Comparison of ENCODE assay signal across 8 cellular contexts in genomic region chr4:113394730-113395530, GRCh38.
DNase-seq lines count a peak whose midpoint lies in the region; ATAC-seq, FAIRE-seq and TF ChIP-seq lines count a peak whose summit lies in the region.

No MANE protein-coding gene starts in this region.

- BruUV-seq in PC-3 (replicated peaks; lab: Mats Ljungman, UMichigan): no TSS peak

- H3F3A ChIP-seq in GM23338 (replicated peaks; ENCODE audit: low read depth): no peaks in the 10 kb centered on the region
- H3F3A ChIP-seq in PC-3 (ENCODE audit: low read length, unreplicated experiment): no peaks in the 10 kb centered on the region

- H3K36me3 Mint-ChIP-seq in GM23338 (ENCODE audit: low read depth): peaks cover 2% of the 10 kb centered on the region; the same call in 2 of the 3 replicates
- no peaks in the 10 kb centered on the region for H3K36me3 Mint-ChIP-seq in activated T-helper 2 cell treated with anti-CD3 and anti-CD28 coated beads, Interferon-gamma antibody, Interleukin-2, Interleukin-4, amounts not matched to agents 10 μg/mL and 5 μg/mL and 100 μg/mL, durations not matched to agents 14 hours and 24 hours and 36 hours (ENCODE audit: low read depth)

- H3K4me3 ChIP-seq in GM23338 (no peak overlapping the region), Karpas-422 (ENCODE audit: low read length) (no peak overlapping the region), PC-3 (ENCODE audit: low read length) (no peak overlapping the region; the same call in 1 of the 2 replicates), pancreas (no peak overlapping the region)

- H3K27ac Mint-ChIP-seq in GM23338: no peak overlapping the region
- H3K27ac Mint-ChIP-seq in activated T-helper 2 cell treated with anti-CD3 and anti-CD28 coated beads, Interferon-gamma antibody, Interleukin-2, Interleukin-4, amounts not matched to agents 10 μg/mL and 5 μg/mL and 100 μg/mL, durations not matched to agents 14 hours and 24 hours and 36 hours: no peak overlapping the region

- intact Hi-C loops in PC-3 (cut with micrococcal nuclease) (loop anchor here (1.0 to 10.0 kb wide), 9 partner anchors 50 to 990 kb away; no protein-coding TSS in a partner anchor), pancreas (cut with DNase I) (loop anchor here in 2 of 3 donors (10.0 kb wide), 1 partner anchor 990 kb away; no protein-coding TSS in a partner anchor)
- intact Hi-C loops in activated T-helper 2 cell treated with anti-CD3 and anti-CD28 coated beads, Interferon-gamma antibody, Interleukin-2, Interleukin-4, amounts not matched to agents 10 μg/mL and 5 μg/mL and 100 μg/mL, durations not matched to agents 14 hours and 24 hours and 36 hours (cut with micrococcal nuclease): loop anchor here (1.0 to 5.0 kb wide), 7 partner anchors 52 to 990 kb away; no protein-coding TSS in a partner anchor

- peak; percentile 87 to 93 for TF ChIP-seq CTCF in GM23338 (conservative IDR thresholded peaks at IDR 0.05; ENCODE audit: low read depth in 2 of 2)
- TF ChIP-seq CTCF in PC-3 (conservative IDR thresholded peaks at IDR 0.05; ENCODE audit: low read depth, low read length): peak; percentile 82
- peak; percentile 76 to 90 (median 80) for TF ChIP-seq CTCF in pancreas (IDR thresholded peaks at IDR 0.05)

- H3K9me3 Mint-ChIP-seq in GM23338: peaks cover 2% of the 10 kb centered on the region; the same call in 2 of the 3 replicates
- no peaks in the 10 kb centered on the region for H3K9me3 Mint-ChIP-seq in activated T-helper 2 cell treated with anti-CD3 and anti-CD28 coated beads, Interferon-gamma antibody, Interleukin-2, Interleukin-4, amounts not matched to agents 10 μg/mL and 5 μg/mL and 100 μg/mL, durations not matched to agents 14 hours and 24 hours and 36 hours

- DNase-seq in GM04503 (ENCODE audit: low read depth) (peak; percentile 47), GM23338 (ENCODE audit: low spot score) (peak; percentile 90), Karpas-422 (peak; percentile 93), PC-3 (peak; percentile 92), foreskin melanocyte (peak; percentile 70), pancreas (peak in 3 of 6 donors; percentile 41 to 67 (median 63)), occipital lobe (lab: John Stamatoyannopoulos, UW) (no peak)
- DNase-seq in activated T-helper 2 cell treated with anti-CD3 and anti-CD28 coated beads, Interferon-gamma antibody, Interleukin-2, Interleukin-4, amounts not matched to agents 10 μg/mL and 5 μg/mL and 100 μg/mL, durations not matched to agents 14 hours and 24 hours and 36 hours (ENCODE audit: low spot score): peak; percentile 44

- H3K79me2 ChIP-seq in GM23338 (replicated peaks; ENCODE audit: insufficient read depth) (no peaks in the 10 kb centered on the region), Karpas-422 (ENCODE audit: low read length) (no peaks in the 10 kb centered on the region), PC-3 (ENCODE audit: low read length) (no peaks in the 10 kb centered on the region)

- H3K9me2 ChIP-seq in GM23338 (ENCODE audit: insufficient read depth) (peaks cover 4% of the 10 kb centered on the region; the same call in 1 of the 2 replicates), Karpas-422 (replicated peaks; ENCODE audit: insufficient read depth, low read length) (no peaks in the 10 kb centered on the region), PC-3 (replicated peaks; ENCODE audit: low read length) (no peaks in the 10 kb centered on the region)

- H3K27me3 Mint-ChIP-seq in GM23338 (ENCODE audit: insufficient read depth, low read depth, poor library complexity): peaks cover 2% of the 10 kb centered on the region
- H3K27me3 Mint-ChIP-seq in activated T-helper 2 cell treated with anti-CD3 and anti-CD28 coated beads, Interferon-gamma antibody, Interleukin-2, Interleukin-4, amounts not matched to agents 10 μg/mL and 5 μg/mL and 100 μg/mL, durations not matched to agents 14 hours and 24 hours and 36 hours (ENCODE audit: low read depth): peaks cover 7% of the 10 kb centered on the region

- H3K9me3 ChIP-seq in Karpas-422 (ENCODE audit: low read length) (no peaks in the 10 kb centered on the region), PC-3 (ENCODE audit: low read length) (no peaks in the 10 kb centered on the region), pancreas (no peaks in the 10 kb centered on the region)

- peak; percentile 92 for FAIRE-seq in pancreas (lab: Jason Lieb, UNC)

- 39 to 43% methylated on average over 11 of the region's 11 CpGs for whole genome bisulfite sequencing in pancreas, 2 donors

- peaks cover 11% of the 10 kb centered on the region for H3K4me1 ChIP-seq in GM23338 (ENCODE audit: insufficient read depth)
- peaks cover 4% of the 10 kb centered on the region for H3K4me1 ChIP-seq in Karpas-422 (ENCODE audit: low read length)
- peaks cover 15% of the 10 kb centered on the region for H3K4me1 ChIP-seq in PC-3 (ENCODE audit: insufficient read depth, low read length)
- H3K4me1 ChIP-seq in pancreas: no peaks in the 10 kb centered on the region

- no peak overlapping the region for H3K4me3 Mint-ChIP-seq in GM23338
- no peak overlapping the region for H3K4me3 Mint-ChIP-seq in activated T-helper 2 cell treated with anti-CD3 and anti-CD28 coated beads, Interferon-gamma antibody, Interleukin-2, Interleukin-4, amounts not matched to agents 10 μg/mL and 5 μg/mL and 100 μg/mL, durations not matched to agents 14 hours and 24 hours and 36 hours (ENCODE audit: low read depth)

- H2AFZ ChIP-seq in GM23338 (no peak overlapping the region), Karpas-422 (ENCODE audit: low read length) (no peak overlapping the region), PC-3 (ENCODE audit: low read length) (peak overlapping the region; percentile 59)

- H3K27me3 ChIP-seq in GM23338 (ENCODE audit: insufficient read depth) (no peaks in the 10 kb centered on the region), Karpas-422 (ENCODE audit: low read length) (no peaks in the 10 kb centered on the region), PC-3 (ENCODE audit: low read length) (no peaks in the 10 kb centered on the region), pancreas (no peaks in the 10 kb centered on the region)

- peaks cover 7% of the 10 kb centered on the region for H3K4me1 Mint-ChIP-seq in GM23338
- H3K4me1 Mint-ChIP-seq in activated T-helper 2 cell treated with anti-CD3 and anti-CD28 coated beads, Interferon-gamma antibody, Interleukin-2, Interleukin-4, amounts not matched to agents 10 μg/mL and 5 μg/mL and 100 μg/mL, durations not matched to agents 14 hours and 24 hours and 36 hours (ENCODE audit: low read depth): peaks cover 3% of the 10 kb centered on the region

- no peak overlapping the region for H3K4me2 ChIP-seq in GM23338
- H3K4me2 ChIP-seq in Karpas-422 (ENCODE audit: low read depth, low read length, poor library complexity, severe bottlenecking): peak overlapping the region; percentile 30
- H3K4me2 ChIP-seq in PC-3 (ENCODE audit: low read length): peak overlapping the region; percentile 44

- H4K20me1 ChIP-seq in GM23338 (replicated peaks; ENCODE audit: insufficient read depth) (no peaks in the 10 kb centered on the region), Karpas-422 (ENCODE audit: insufficient read depth, low read depth, low read length) (no peaks in the 10 kb centered on the region), PC-3 (ENCODE audit: low read length) (no peaks in the 10 kb centered on the region)

- ATAC-seq in GM23338 (peak; percentile 97), PC-3 (peak; percentile 89), pancreas (peak; percentile 98 to 100 (median 99))

- H3K36me3 ChIP-seq in GM23338 (ENCODE audit: insufficient read depth) (no peaks in the 10 kb centered on the region), Karpas-422 (ENCODE audit: insufficient read depth, low read length) (no peaks in the 10 kb centered on the region), PC-3 (ENCODE audit: low read depth, low read length) (no peaks in the 10 kb centered on the region), pancreas (no peaks in the 10 kb centered on the region)

- H3K9ac ChIP-seq in Karpas-422 (ENCODE audit: low read length) (no peak overlapping the region), PC-3 (ENCODE audit: low read length) (peak overlapping the region; percentile 12; the same call in 1 of the 2 replicates)

- H3K27ac ChIP-seq in GM23338 (ENCODE audit: low read depth): no peak overlapping the region
- no peak overlapping the region for H3K27ac ChIP-seq in Karpas-422 (ENCODE audit: low read length)
- H3K27ac ChIP-seq in PC-3 (ENCODE audit: low read length): peak overlapping the region; percentile 49
- no peak overlapping the region for H3K27ac ChIP-seq in pancreas

- CTCF ChIA-PET in PC-3 (lab: Charles Lee): interaction anchor here (0.9 to 1.0 kb wide), 3 partner anchors 73 to 984 kb away, joined by 3 to 5 read pairs (median 4); no protein-coding TSS in a partner anchor

- POLR2A ChIA-PET in PC-3 (lab: Charles Lee; ENCODE audit: unreplicated experiment): interaction anchor here (0.5 to 0.6 kb wide), 2 partner anchors 15 to 390 kb away, joined by 4 read pairs; no protein-coding TSS in a partner anchor

TF ChIP-seq in GM23338, 12 proteins besides CTCF, POLR2A, EP300 and RAD21 (continues in another document):
- TF ChIP-seq EZH2phosphoT487 (IDR thresholded peaks at IDR 0.05; ENCODE audit: unreplicated experiment) (no peak), REST (IDR thresholded peaks at IDR 0.05; ENCODE audit: unreplicated experiment) (no peak)
